ENCODE assay signal across 8 cellular contexts in genomic region chr17:32783602-32784001, GRCh38.
DNase-seq lines count a peak whose midpoint lies in the region; FAIRE-seq and TF ChIP-seq lines count a peak whose summit lies in the region.

No MANE protein-coding gene starts in this region.

- H3K4me3 ChIP-seq in AG04450 (ENCODE audit: low read depth, low read length), result no peak overlapping the region

- no peak overlapping the region for H3K27ac ChIP-seq in AG04450 (ENCODE audit: low read depth, low read length)
- H3K27ac ChIP-seq in VCaP, result no peak overlapping the region

- POLR2A ChIA-PET in AG04450 (lab: Yijun Ruan, JAX), result no interaction called here

- no peaks in the 10 kb centered on the region for H3K27me3 ChIP-seq in AG04450 (ENCODE audit: control insufficient read depth, insufficient read depth, low read length)

- peak; percentile 70 for TF ChIP-seq CTCF in AG04450 (IDR thresholded peaks at IDR 0.05; ENCODE audit: low read depth, low read length)
- peak; percentile 92 for TF ChIP-seq CTCF in VCaP (conservative IDR thresholded peaks at IDR 0.05)

- CTCF ChIA-PET in AG04450 (lab: Charles Lee), result interaction anchor here (0.6 to 4.9 kb wide), 52 partner anchors 9 to 1971 kb away, joined by 3 to 109 read pairs (median 4); partner anchors contain the start of genes MYO1D and TMEM98

- peak; percentile 82 for FAIRE-seq in GM12891 (lab: Jason Lieb, UNC)

- TF ChIP-seq POLR2A in GM12891 (IDR thresholded peaks at IDR 0.05; ENCODE audit: low read depth, low read length), result no peak

- H3K9me3 ChIP-seq in AG04450 (ENCODE audit: control insufficient read depth, insufficient read depth, low read length), result no peaks in the 10 kb centered on the region

- DNase-seq in AG04450 (ENCODE audit: low read depth, low spot score) (peak; percentile 27), GM12891 (ENCODE audit: insufficient read length, low spot score) (peak; percentile 21), NCI-H2107 treated with DMSO at 0.1 percent for 48 hours (lab: John Stamatoyannopoulos, UW; ENCODE audit: unreplicated experiment) (peak; percentile 26), globus pallidus (ENCODE audit: low spot score) (peak; percentile 63), putamen (ENCODE audit: low spot score) (peak; percentile 34), UCSD-AML1 (lab: John Stamatoyannopoulos, UW; ENCODE audit: unreplicated experiment) (no peak)
- DNase-seq in activated CD4-positive, alpha-beta T cell treated with anti-CD3 and anti-CD28 coated beads for 1 hour, result no peak

TF ChIP-seq in GM12891, 5 proteins besides CTCF, POLR2A, EP300 and RAD21:
- TF ChIP-seq POU2F2 (IDR thresholded peaks at IDR 0.05; ENCODE audit: low read depth, low read length) (no peak), SPI1 (IDR thresholded peaks at IDR 0.05; ENCODE audit: low read depth, low read length) (no peak), PAX5 (IDR thresholded peaks at IDR 0.05; ENCODE audit: insufficient read depth, low read length, severe bottlenecking) (no peak), POLR2AphosphoS5 (IDR thresholded peaks at IDR 0.05; ENCODE audit: low read depth, low read length) (no peak), TAF1 (IDR thresholded peaks at IDR 0.05; ENCODE audit: low read depth, low read length) (no peak)

Comparison
In these comparisons a context has a peak if more than half of its experiments do, and no peak if none do; other contexts are left out.
1. DNase-seq: peak in AG04450 (single experiment), GM12891 (single experiment), NCI-H2107 treated with DMSO at 0.1 percent for 48 hours (single experiment), globus pallidus (single experiment) and putamen (single experiment); none in UCSD-AML1 (single experiment) and activated CD4-positive, alpha-beta T cell treated with anti-CD3 and anti-CD28 coated beads for 1 hour (single experiment).